In the genomic region with DNA sequence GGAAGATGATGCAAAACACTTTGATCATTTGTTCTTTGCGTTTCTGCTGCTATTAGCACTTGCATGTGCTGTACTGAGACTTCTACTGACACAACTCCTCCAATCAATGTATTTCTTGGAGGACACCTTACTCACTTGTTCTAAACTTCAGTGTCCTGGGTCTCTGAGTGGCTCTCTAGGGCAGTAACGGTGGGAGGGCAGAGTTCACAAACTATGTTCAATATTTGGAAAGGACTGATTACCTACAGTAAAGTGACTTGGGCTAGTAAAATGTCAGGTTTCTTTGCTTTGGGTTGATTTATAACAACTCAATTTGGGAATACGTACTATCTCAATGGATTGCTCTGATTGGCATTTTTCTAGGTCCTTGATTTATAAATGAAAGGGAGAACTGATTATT, we compare ENCODE assay signal across 19 cellular contexts. TPM values are rescaled to one million over a fixed set of nuclear protein-coding genes. Genes with fewer than 3 reads are reported as not detected.
A peak's percentile ranks its signal among the peaks of the same experiment; 100 is the strongest.
DNase-seq lines count a peak whose midpoint lies in the region; ATAC-seq and TF ChIP-seq lines count a peak whose summit lies in the region.
"Had no signal": no experiment of that assay in that cellular context is flagged by ENCODE, and none has a peak within 500 bp of the region (broad histone marks: within the 10 kb centered on the region; RNA-seq: fewer than 3 reads in every experiment).

No MANE protein-coding gene starts in this region.

- H2BK120ac ChIP-seq in mesenchymal stem cell (ENCODE audit: low read depth, low read length), result no peak overlapping the region

- H2BK12ac ChIP-seq in mesenchymal stem cell (ENCODE audit: low read length in 2 of 2), result no peak overlapping the region

- H3K9me3 Mint-ChIP-seq in MCF 10A (ENCODE audit: unreplicated experiment), result no peaks in the 10 kb centered on the region
- H3K9me3 Mint-ChIP-seq: CD4-positive, alpha-beta T cell had no signal

- H2AFZ ChIP-seq in mesenchymal stem cell (ENCODE audit: low read depth, low read length), result no peak overlapping the region

- H3K9ac ChIP-seq in colonic mucosa (ENCODE audit: low read depth in 2 of 2, low read length in 2 of 2), result no peak overlapping the region
- H3K9ac ChIP-seq in mesenchymal stem cell (ENCODE audit: low read length), result peak overlapping the region; percentile 77

- no peak for ATAC-seq in GM18870 (IDR thresholded peaks at IDR 0.05; ENCODE audit: unreplicated experiment)
- ATAC-seq: GM12878, HCT116, K562 had no signal

- no peak overlapping the region for H3K14ac ChIP-seq in mesenchymal stem cell (ENCODE audit: low read length in 2 of 2)

- WGBS in mesenchymal stem cell, result 92% methylated on average over 2 of the region's 3 CpGs

- H3K27ac ChIP-seq in breast epithelium, result no peak overlapping the region
- H3K27ac ChIP-seq in colonic mucosa, result no peak overlapping the region
- no peak overlapping the region for H3K27ac ChIP-seq in mesenchymal stem cell (ENCODE audit: low read length, poor library complexity, severe bottlenecking)
- H3K27ac ChIP-seq in vagina, result peak overlapping the region; percentile 24

- H3K79me1 ChIP-seq in mesenchymal stem cell (replicated peaks; ENCODE audit: low read length, poor library complexity, severe bottlenecking), result peaks cover 1% of the 10 kb centered on the region

- H3K36me3 ChIP-seq in breast epithelium (no peaks in the 10 kb centered on the region), colonic mucosa (no peaks in the 10 kb centered on the region), mesenchymal stem cell (ENCODE audit: control insufficient read depth in 1 of 2, insufficient read depth in 2 of 2, low read depth in 1 of 2, low read length in 2 of 2) (peaks cover 0 to 7% of the 10 kb centered on the region in 2 experiments), vagina (no peaks in the 10 kb centered on the region)

- intact Hi-C loops in MCF 10A (cut with micrococcal nuclease) (loop anchor here (2.0 kb wide), 1 partner anchor 43 kb away; no protein-coding TSS in a partner anchor), breast epithelium (cut with DNase I; ENCODE audit: low total_unique reads) (no loop called here), colonic mucosa (cut with DNase I) (no loop called here), vagina (cut with DNase I) (no loop called here)

- H3K4me3 Mint-ChIP-seq in MCF 10A (ENCODE audit: unreplicated experiment), result peak overlapping the region; percentile 48
- H3K4me3 Mint-ChIP-seq: CD4-positive, alpha-beta T cell had no signal

- POLR2A ChIA-PET in MCF 10A (lab: Yijun Ruan, JAX), result interaction anchor here (1.0 to 2.1 kb wide), 4 partner anchors 42 to 87 kb away, joined by 3 to 19 read pairs (median 6); no protein-coding TSS in a partner anchor

- TF ChIP-seq CTCF in MCF 10A (IDR thresholded peaks at IDR 0.05; ENCODE audit: unreplicated experiment) (no peak), breast epithelium (IDR thresholded peaks at IDR 0.05) (no peak), colonic mucosa (IDR thresholded peaks at IDR 0.05) (no peak), vagina (IDR thresholded peaks at IDR 0.05) (no peak)

- no peak overlapping the region for H2AK5ac ChIP-seq in mesenchymal stem cell (ENCODE audit: low read length, severe bottlenecking)

- CTCF ChIA-PET in MCF 10A (lab: Yijun Ruan, JAX), result interaction anchor here (1.3 kb wide), 1 partner anchor 79 kb away, joined by 6 read pairs; no protein-coding TSS in a partner anchor

- no peak overlapping the region for H2BK5ac ChIP-seq in mesenchymal stem cell (ENCODE audit: low read depth, low read length, poor library complexity, severe bottlenecking)

- H3K36me3 Mint-ChIP-seq in MCF 10A (ENCODE audit: insufficient read depth, unreplicated experiment), result peaks cover 7% of the 10 kb centered on the region

- H3K27ac Mint-ChIP-seq in MCF 10A (ENCODE audit: low read depth, unreplicated experiment), result no peak overlapping the region
- H3K27ac Mint-ChIP-seq: CD4-positive, alpha-beta T cell had no signal

- H3K27me3 Mint-ChIP-seq in MCF 10A (ENCODE audit: insufficient read depth, unreplicated experiment), result no peaks in the 10 kb centered on the region
- H3K27me3 Mint-ChIP-seq: CD4-positive, alpha-beta T cell had no signal

- no peak for DNase-seq in MCF 10A (ENCODE audit: unreplicated experiment)
- no peak for DNase-seq in breast epithelium (ENCODE audit: low spot score in 2 of 2)
- peak; percentile 26 for DNase-seq in colonic mucosa
- no peak for DNase-seq in mesenchymal stem cell
- DNase-seq in vagina (ENCODE audit: extremely low spot score in 2 of 2), result no peak
- DNase-seq in HuH-7.5 (ENCODE audit: low spot score), result no peak
- DNase-seq in SHP77 treated with DMSO at 0.1 percent for 48 hours (lab: John Stamatoyannopoulos, UW), result no peak
- DNase-seq: CD4-positive, alpha-beta T cell; DMS53; GOT3; NCI-H1105; NCI-H2081 treated with DMSO at 0.1 percent for 48 hours; NCI-H510A treated with DMSO at 0.1 percent for 48 hours; NCI-H774; RPMI8226 had no signal

- H3K23ac ChIP-seq in mesenchymal stem cell (ENCODE audit: low read length in 2 of 2), result no peak overlapping the region

- no TSS peak for BruUV-seq in MCF 10A (replicated peaks; lab: Mats Ljungman, UMichigan)

- H3K4me1 ChIP-seq in breast epithelium (no peaks in the 10 kb centered on the region), colonic mucosa (no peaks in the 10 kb centered on the region), mesenchymal stem cell (ENCODE audit: control insufficient read depth, insufficient read depth, low read depth, low read length) (peaks cover 15% of the 10 kb centered on the region), vagina (peaks cover 39% of the 10 kb centered on the region)

- no peak overlapping the region for H3K4me3 ChIP-seq in breast epithelium
- H3K4me3 ChIP-seq in colonic mucosa, result no peak overlapping the region
- H3K4me3 ChIP-seq in mesenchymal stem cell (ENCODE audit: insufficient read depth in 1 of 2, low read depth in 1 of 2, low read length in 2 of 2), result no peak overlapping the region
- H3K4me3 ChIP-seq in vagina, result no peak overlapping the region
- H3K4me3 ChIP-seq: GM12878, K562 had no signal

- peaks cover 52% of the 10 kb centered on the region for H3K4me1 Mint-ChIP-seq in MCF 10A (ENCODE audit: insufficient read depth, unreplicated experiment)

- no peak for TF ChIP-seq POLR2A in breast epithelium (IDR thresholded peaks at IDR 0.05)
- no peak for TF ChIP-seq POLR2A in vagina (IDR thresholded peaks at IDR 0.05)

- H3K18ac ChIP-seq in mesenchymal stem cell (ENCODE audit: low read depth in 1 of 2, low read length in 2 of 2), result no peak overlapping the region

- H2BK15ac ChIP-seq in mesenchymal stem cell (ENCODE audit: low read depth, poor library complexity, severe bottlenecking), result no peak overlapping the region

- H4K8ac ChIP-seq in mesenchymal stem cell (ENCODE audit: low read length), result no peak overlapping the region

- H3K9me3 ChIP-seq in breast epithelium (no peaks in the 10 kb centered on the region), colonic mucosa (no peaks in the 10 kb centered on the region), mesenchymal stem cell (ENCODE audit: control insufficient read depth, low read length) (no peaks in the 10 kb centered on the region), vagina (no peaks in the 10 kb centered on the region)

- H3K4ac ChIP-seq in mesenchymal stem cell (ENCODE audit: low read depth in 1 of 2, low read length in 2 of 2), result no peak overlapping the region

- no peak overlapping the region for H4K91ac ChIP-seq in mesenchymal stem cell (ENCODE audit: low read length)

- H3K27me3 ChIP-seq in breast epithelium (no peaks in the 10 kb centered on the region), colonic mucosa (no peaks in the 10 kb centered on the region), mesenchymal stem cell (ENCODE audit: control insufficient read depth in 1 of 2, insufficient read depth in 1 of 2, low read length in 2 of 2) (no peaks in the 10 kb centered on the region), vagina (no peaks in the 10 kb centered on the region)

- no peak overlapping the region for H3K4me2 ChIP-seq in mesenchymal stem cell (ENCODE audit: low read length, poor library complexity, severe bottlenecking)

RNA-seq across cellular contexts. Expression of gene PAX8, which starts 49.3 kb away (rescaled TPM):
- total RNA-seq in MCF 10A (2022), result 2.4 TPM in 2 replicates
- 1 to 10 TPM in 2 of 3 donors, under 1 TPM in 1; under 0.01 to 2.6 (median 1.0) TPM for total RNA-seq in breast epithelium
- 1 to 10 TPM; 1.1 to 1.9 TPM for total RNA-seq in colonic mucosa
- 0.03 TPM for polyA plus RNA-seq in mesenchymal stem cell (2013, experiment 1 of 2)
- polyA plus RNA-seq in mesenchymal stem cell (2013, experiment 2 of 2), result 0.10 TPM
- 1.7 TPM for total RNA-seq in vagina
